Comparison of ENCODE assay signal across 8 cellular contexts in the genomic region with DNA sequence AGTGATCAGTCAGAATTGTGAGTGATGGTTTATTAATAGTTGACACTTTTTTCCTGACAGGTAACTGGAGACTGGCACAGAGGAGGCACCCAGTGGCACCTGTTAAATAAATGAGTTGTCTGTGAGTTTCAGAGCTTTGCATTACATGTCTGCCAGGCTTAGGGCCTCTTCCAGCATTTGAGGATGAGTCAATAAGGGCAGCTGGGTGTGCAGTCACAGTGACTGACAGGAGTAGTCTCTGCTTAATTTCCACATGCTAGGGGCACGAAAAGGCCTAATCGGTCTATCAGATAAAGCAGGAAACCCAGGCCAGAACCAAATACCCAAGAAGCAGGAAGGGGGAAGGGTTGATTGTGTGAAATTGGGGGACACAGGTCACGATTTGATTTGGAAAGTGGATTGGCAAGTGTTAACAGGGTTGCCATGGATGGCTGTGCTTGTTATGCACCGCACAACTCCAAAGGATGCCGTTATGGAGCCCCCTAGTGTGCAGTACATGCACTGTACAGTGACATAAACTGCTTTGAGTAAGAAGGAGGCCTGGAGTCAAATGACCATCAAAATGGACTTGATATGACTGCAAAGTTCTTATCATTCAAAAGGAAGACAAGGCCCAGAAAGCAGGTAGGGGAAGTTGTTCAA.
A peak's percentile ranks its signal among the peaks of the same experiment; 100 is the strongest.
DNase-seq lines count a peak whose midpoint lies in the region; ATAC-seq and TF ChIP-seq lines count a peak whose summit lies in the region.

No MANE protein-coding gene starts in this region.

- H3K27ac Mint-ChIP-seq in CD4-positive, alpha-beta T cell, result no peak overlapping the region
- no peak overlapping the region for H3K27ac Mint-ChIP-seq in activated T-helper 2 cell treated with anti-CD3 and anti-CD28 coated beads, Interferon-gamma antibody, Interleukin-2, Interleukin-4, amounts not matched to agents 10 μg/mL and 5 μg/mL and 100 μg/mL, durations not matched to agents 14 hours and 24 hours and 36 hours

- no peaks in the 10 kb centered on the region for H3K36me3 ChIP-seq in Peyer's patch

- POLR2A ChIA-PET in CD4-positive, alpha-beta T cell (lab: Charles Lee), result no interaction called here

- intact Hi-C loops in CD4-positive, alpha-beta T cell (cut with DNase I, micrococcal nuclease), result loop anchor here (1.0 to 10.0 kb wide), 6 partner anchors 74 to 306 kb away; no protein-coding TSS in a partner anchor
- intact Hi-C loops in activated T-helper 2 cell treated with anti-CD3 and anti-CD28 coated beads, Interferon-gamma antibody, Interleukin-2, Interleukin-4, amounts not matched to agents 10 μg/mL and 5 μg/mL and 100 μg/mL, durations not matched to agents 14 hours and 24 hours and 36 hours (cut with micrococcal nuclease), result loop anchor here (2.0 to 5.0 kb wide), 4 partner anchors 56 to 164 kb away; no protein-coding TSS in a partner anchor
- intact Hi-C loops in sciatic nerve (cut with DNase I), result no loop called here

- no peak overlapping the region for H3K27ac ChIP-seq in CD4-positive, alpha-beta T cell (ENCODE audit: low read depth, low read length)
- H3K27ac ChIP-seq in HL-60 (replicated peaks) (no peak overlapping the region), Peyer's patch (no peak overlapping the region)

- no peaks in the 10 kb centered on the region for H3K4me1 Mint-ChIP-seq in CD4-positive, alpha-beta T cell (ENCODE audit: low read depth)
- peaks cover 24% of the 10 kb centered on the region for H3K4me1 Mint-ChIP-seq in activated T-helper 2 cell treated with anti-CD3 and anti-CD28 coated beads, Interferon-gamma antibody, Interleukin-2, Interleukin-4, amounts not matched to agents 10 μg/mL and 5 μg/mL and 100 μg/mL, durations not matched to agents 14 hours and 24 hours and 36 hours (ENCODE audit: low read depth)

- H3K27me3 Mint-ChIP-seq in CD4-positive, alpha-beta T cell, result peaks cover 5% of the 10 kb centered on the region
- H3K27me3 Mint-ChIP-seq in activated T-helper 2 cell treated with anti-CD3 and anti-CD28 coated beads, Interferon-gamma antibody, Interleukin-2, Interleukin-4, amounts not matched to agents 10 μg/mL and 5 μg/mL and 100 μg/mL, durations not matched to agents 14 hours and 24 hours and 36 hours (ENCODE audit: low read depth), result peaks cover 9% of the 10 kb centered on the region

- no peak for TF ChIP-seq POLR2A in Peyer's patch (IDR thresholded peaks at IDR 0.05)

- no peak overlapping the region for H3K4me3 Mint-ChIP-seq in CD4-positive, alpha-beta T cell
- H3K4me3 Mint-ChIP-seq in activated T-helper 2 cell treated with anti-CD3 and anti-CD28 coated beads, Interferon-gamma antibody, Interleukin-2, Interleukin-4, amounts not matched to agents 10 μg/mL and 5 μg/mL and 100 μg/mL, durations not matched to agents 14 hours and 24 hours and 36 hours (ENCODE audit: low read depth), result no peak overlapping the region

- CTCF ChIA-PET in CD4-positive, alpha-beta T cell (lab: Charles Lee), result interaction anchor here (3.2 kb wide), 1 partner anchor 163 kb away, joined by 12 read pairs; no protein-coding TSS in a partner anchor

- no peaks in the 10 kb centered on the region for H3K9me3 Mint-ChIP-seq in CD4-positive, alpha-beta T cell
- H3K9me3 Mint-ChIP-seq in activated T-helper 2 cell treated with anti-CD3 and anti-CD28 coated beads, Interferon-gamma antibody, Interleukin-2, Interleukin-4, amounts not matched to agents 10 μg/mL and 5 μg/mL and 100 μg/mL, durations not matched to agents 14 hours and 24 hours and 36 hours, result no peaks in the 10 kb centered on the region

- H3K4me3 ChIP-seq in HL-60 (replicated peaks; ENCODE audit: insufficient read depth, low read length) (no peak overlapping the region), Peyer's patch (no peak overlapping the region)

- DNase-seq in CD4-positive, alpha-beta T cell, result peak; percentile 17 to 58 (median 48)
- DNase-seq in HL-60 (ENCODE audit: low read depth in 1 of 2, low spot score in 1 of 2) (peak; percentile 20 to 61), Peyer's patch (peak in 2 of 3 donors; percentile 19 to 65), glomerular visceral epithelial cell (ENCODE audit: extremely low spot score) (peak; percentile 29), sciatic nerve (ENCODE audit: low spot score) (no peak)
- peak; percentile 50 for DNase-seq in activated T-helper 2 cell treated with anti-CD3 and anti-CD28 coated beads, Interferon-gamma antibody, Interleukin-2, Interleukin-4, amounts not matched to agents 10 μg/mL and 5 μg/mL and 100 μg/mL, durations not matched to agents 14 hours and 24 hours and 36 hours (ENCODE audit: low spot score)

- H3K9me3 ChIP-seq in CD4-positive, alpha-beta T cell (ENCODE audit: control insufficient read depth, low read length), result no peaks in the 10 kb centered on the region
- no peaks in the 10 kb centered on the region for H3K9me3 ChIP-seq in Peyer's patch

- TF ChIP-seq CTCF in CD4-positive, alpha-beta T cell (IDR thresholded peaks at IDR 0.05), result peak; percentile 80
- peak; percentile 73 for TF ChIP-seq CTCF in HL-60 (IDR thresholded peaks at IDR 0.05; ENCODE audit: insufficient read depth, low read length)
- peak in 5 of 6 experiments; percentile 34 to 65 (median 54) for TF ChIP-seq CTCF in Peyer's patch (IDR thresholded peaks at IDR 0.05)

- no peaks in the 10 kb centered on the region for H3K27me3 ChIP-seq in CD4-positive, alpha-beta T cell (ENCODE audit: control insufficient read depth, insufficient read depth, low read length)
- H3K27me3 ChIP-seq in HL-60 (ENCODE audit: insufficient read depth, poor library complexity, severe bottlenecking) (no peaks in the 10 kb centered on the region), Peyer's patch (no peaks in the 10 kb centered on the region)

- H3K36me3 Mint-ChIP-seq in CD4-positive, alpha-beta T cell (ENCODE audit: low read depth), result no peaks in the 10 kb centered on the region
- H3K36me3 Mint-ChIP-seq in activated T-helper 2 cell treated with anti-CD3 and anti-CD28 coated beads, Interferon-gamma antibody, Interleukin-2, Interleukin-4, amounts not matched to agents 10 μg/mL and 5 μg/mL and 100 μg/mL, durations not matched to agents 14 hours and 24 hours and 36 hours (ENCODE audit: low read depth), result no peaks in the 10 kb centered on the region

- ATAC-seq in CD4-positive, alpha-beta T cell (ENCODE audit: poor library complexity), result peak; percentile 96
- ATAC-seq in GM19372 (IDR thresholded peaks at IDR 0.05; ENCODE audit: low read depth, unreplicated experiment) (peak; percentile 93), sciatic nerve (peak; percentile 92), HG02678 (IDR thresholded peaks at IDR 0.05; ENCODE audit: unreplicated experiment) (no peak)

- H3K4me1 ChIP-seq in Peyer's patch, result no peaks in the 10 kb centered on the region
